In genomic region chr3:132180337-132180791, GRCh38 we compare ENCODE assay signal across 9 cellular contexts.
DNase-seq lines count a peak whose midpoint lies in the region; TF ChIP-seq lines count a peak whose summit lies in the region.
"Had no signal": no experiment of that assay in that cellular context is flagged by ENCODE, and none has a peak within 500 bp of the region (broad histone marks: within the 10 kb centered on the region; RNA-seq: fewer than 3 reads in every experiment).

No MANE protein-coding gene starts in this region.

- no peaks in the 10 kb centered on the region for H3K36me3 ChIP-seq in Loucy (ENCODE audit: insufficient read depth, low read length)
- H3K36me3 ChIP-seq in Peyer's patch, result no peaks in the 10 kb centered on the region
- H3K36me3 ChIP-seq in neural progenitor cell, result no peaks in the 10 kb centered on the region
- H3K36me3 ChIP-seq: neutrophil had no signal

- H3K4me1 Mint-ChIP-seq in neural progenitor cell, result no peaks in the 10 kb centered on the region

- TF ChIP-seq POLR2A in Peyer's patch (IDR thresholded peaks at IDR 0.05), result no peak

- H3K9ac ChIP-seq in Loucy (ENCODE audit: low read depth, low read length, poor library complexity, severe bottlenecking) (no peak overlapping the region), neural progenitor cell (no peak overlapping the region)

- H2AFZ ChIP-seq in Loucy (ENCODE audit: low read length) (no peak overlapping the region), neural progenitor cell (replicated peaks) (no peak overlapping the region)

- H3K4me1 ChIP-seq in Loucy (ENCODE audit: insufficient read depth, low read length, poor library complexity, severe bottlenecking) (no peaks in the 10 kb centered on the region), Peyer's patch (no peaks in the 10 kb centered on the region), neural progenitor cell (no peaks in the 10 kb centered on the region)

- H3K27ac Mint-ChIP-seq in neural progenitor cell, result no peak overlapping the region

- H3K4me3 Mint-ChIP-seq in neural progenitor cell, result no peak overlapping the region

- no peaks in the 10 kb centered on the region for H3K9me3 Mint-ChIP-seq in neural progenitor cell

- TF ChIP-seq CTCF in Loucy (conservative IDR thresholded peaks at IDR 0.05; ENCODE audit: low read length) (peak; percentile 76), Peyer's patch (IDR thresholded peaks at IDR 0.05) (peak in 4 of 6 experiments; percentile 20 to 40 (median 32)), neural progenitor cell (IDR thresholded peaks at IDR 0.05) (peak; percentile 71)

- H3F3A ChIP-seq in Loucy (ENCODE audit: low read depth) (no peaks in the 10 kb centered on the region), neural progenitor cell (ENCODE audit: low read depth) (no peaks in the 10 kb centered on the region)

- peaks cover 2% of the 10 kb centered on the region for H3K27me3 Mint-ChIP-seq in neural progenitor cell (ENCODE audit: insufficient read depth, low read depth)

- H3K9me3 ChIP-seq in Loucy (ENCODE audit: insufficient read depth, low read depth, low read length), result no peaks in the 10 kb centered on the region
- no peaks in the 10 kb centered on the region for H3K9me3 ChIP-seq in Peyer's patch
- H3K9me3 ChIP-seq in neural progenitor cell (ENCODE audit: low read depth), result no peaks in the 10 kb centered on the region
- H3K9me3 ChIP-seq: neutrophil had no signal

- H3K79me2 ChIP-seq in Loucy (ENCODE audit: insufficient read depth, low read length) (no peaks in the 10 kb centered on the region), neural progenitor cell (ENCODE audit: low read depth) (no peaks in the 10 kb centered on the region)

- H3K4me3 ChIP-seq in Loucy (ENCODE audit: low read length, poor library complexity, severe bottlenecking) (no peak overlapping the region), Peyer's patch (no peak overlapping the region), neural progenitor cell (no peak overlapping the region)

- DNase-seq in COLO829 (ENCODE audit: low spot score) (peak; percentile 61), GM19238 (ENCODE audit: insufficient read length, low spot score) (peak; percentile 3), Peyer's patch (no peak), epidermal melanocyte (ENCODE audit: insufficient read length, low spot score) (peak; percentile 50), neural progenitor cell (ENCODE audit: low spot score) (peak; percentile 83), posterior vena cava (ENCODE audit: low spot score) (no peak)
- DNase-seq in stimulated activated CD4-positive, alpha-beta T cell treated with anti-CD3 and anti-CD28 coated beads, Interleukin-4, amount 100 ng/mL, for 24 hours, result no peak

- H3K4me2 ChIP-seq in Loucy (ENCODE audit: low read depth, low read length, poor library complexity, severe bottlenecking) (no peak overlapping the region), neural progenitor cell (no peak overlapping the region)

- H3K36me3 Mint-ChIP-seq in neural progenitor cell, result no peaks in the 10 kb centered on the region

- intact Hi-C loops in posterior vena cava (cut with DNase I), result no loop called here

- H4K20me1 ChIP-seq in Loucy (ENCODE audit: insufficient read depth, low read length, poor library complexity, severe bottlenecking) (no peaks in the 10 kb centered on the region), neural progenitor cell (ENCODE audit: low read depth) (no peaks in the 10 kb centered on the region)

- H3K27ac ChIP-seq in Peyer's patch, result no peak overlapping the region
- H3K27ac ChIP-seq in neural progenitor cell, result no peak overlapping the region
- H3K27ac ChIP-seq: neutrophil had no signal

- H3K27me3 ChIP-seq in Loucy (ENCODE audit: insufficient read depth, low read length, poor library complexity, severe bottlenecking), result no peaks in the 10 kb centered on the region
- no peaks in the 10 kb centered on the region for H3K27me3 ChIP-seq in Peyer's patch
- no peaks in the 10 kb centered on the region for H3K27me3 ChIP-seq in neural progenitor cell

- H3K9me2 ChIP-seq in Loucy (replicated peaks; ENCODE audit: low read depth, low read length), result no peaks in the 10 kb centered on the region

Comparison
In these comparisons a context has a peak if more than half of its experiments do, and no peak if none do; other contexts are left out.
1. DNase-seq: peak in COLO829 (single experiment), GM19238 (single experiment), epidermal melanocyte (single experiment) and neural progenitor cell (single experiment); none in Peyer's patch (0 of 3), posterior vena cava (single experiment) and stimulated activated CD4-positive, alpha-beta T cell treated with anti-CD3 and anti-CD28 coated beads, Interleukin-4, amount 100 ng/mL, for 24 hours (single experiment).
2. Peak in every context shown above with its lines, with median percentiles within 50 percentile points of each other: CTCF ChIP-seq.